In genomic region chr2:42810126-42810970, GRCh38 we compare ENCODE assay signal across 8 cellular contexts. TPM values are rescaled to one million over a fixed set of nuclear protein-coding genes. Genes with fewer than 3 reads are reported as not detected.
A peak's percentile ranks its signal among the peaks of the same experiment; 100 is the strongest.
DNase-seq lines count a peak whose midpoint lies in the region; ATAC-seq and TF ChIP-seq lines count a peak whose summit lies in the region.

No MANE protein-coding gene starts in this region.

- no peaks in the 10 kb centered on the region for H3K36me3 ChIP-seq in neural cell (ENCODE audit: insufficient read depth, low read length)

- no peak for TF ChIP-seq RAD21 in neural cell (conservative IDR thresholded peaks at IDR 0.05)

- H4K20me1 ChIP-seq in neural cell (ENCODE audit: insufficient read depth) = no peaks in the 10 kb centered on the region

- H3K4me1 Mint-ChIP-seq in stimulated activated naive CD8-positive, alpha-beta T cell treated with anti-CD3 and anti-CD28 coated beads, Interleukin-15, amount 100 ng/mL, for 72 hours = peaks cover 30% of the 10 kb centered on the region

- DNase-seq in ELF-1 (ENCODE audit: low read depth, low spot score) (peak; percentile 96), H4 (ENCODE audit: low spot score) (peak; percentile 93), LNCaP clone FGC (ENCODE audit: low read depth) (peak; percentile 73), RPMI8226 (peak; percentile 93), fibroblast of pulmonary artery (ENCODE audit: low read depth) (peak; percentile 98)
- peak; percentile 91 for DNase-seq in activated T-helper 9 cell treated with anti-CD3 and anti-CD28 coated beads, Interleukin-2, amount 50 U/mL, for 16 hours (ENCODE audit: low read depth)
- DNase-seq in stimulated activated naive CD8-positive, alpha-beta T cell treated with anti-CD3 and anti-CD28 coated beads, Interleukin-15, amount 100 ng/mL, for 72 hours = peak; percentile 97 to 99

- peaks cover 4% of the 10 kb centered on the region for H3F3A ChIP-seq in neural cell (ENCODE audit: insufficient read depth, low read length, poor library complexity, severe bottlenecking)

- no peaks in the 10 kb centered on the region for H3K9me2 ChIP-seq in neural cell (ENCODE audit: insufficient read depth, low read length)

- peak overlapping the region; percentile 92 for H3K9ac ChIP-seq in neural cell (ENCODE audit: low read length)

- peak; percentile 87 for ATAC-seq in stimulated activated naive CD8-positive, alpha-beta T cell treated with anti-CD3 and anti-CD28 coated beads, Interleukin-15, amount 100 ng/mL, for 72 hours

- peak overlapping the region; percentile 85 for H3K27ac ChIP-seq in neural cell (ENCODE audit: low read length)

- H3K4me2 ChIP-seq in neural cell (ENCODE audit: low read length) = peak overlapping the region; percentile 68

- no peaks in the 10 kb centered on the region for H3K79me2 ChIP-seq in neural cell (replicated peaks; ENCODE audit: insufficient read depth, low read length)

- H3K27me3 ChIP-seq in neural cell (ENCODE audit: insufficient read depth, low read depth, low read length) = no peaks in the 10 kb centered on the region

- H3K4me3 ChIP-seq in LNCaP clone FGC (ENCODE audit: low read depth, low read length) = peak overlapping the region; percentile 50
- H3K4me3 ChIP-seq in fibroblast of pulmonary artery (replicated peaks; ENCODE audit: low read depth, low read length) = peak overlapping the region; percentile 55
- H3K4me3 ChIP-seq in neural cell (ENCODE audit: low read length) = peak overlapping the region; percentile 81

- TF ChIP-seq EP300 in neural cell (conservative IDR thresholded peaks at IDR 0.05; ENCODE audit: poor library complexity, severe bottlenecking) = peak; percentile 67

- H3K4me3 Mint-ChIP-seq in stimulated activated naive CD8-positive, alpha-beta T cell treated with anti-CD3 and anti-CD28 coated beads, Interleukin-15, amount 100 ng/mL, for 72 hours = peak overlapping the region; percentile 90 to 91

- no peaks in the 10 kb centered on the region for H3K9me3 ChIP-seq in neural cell (ENCODE audit: low read length)

- H3K9me3 Mint-ChIP-seq in stimulated activated naive CD8-positive, alpha-beta T cell treated with anti-CD3 and anti-CD28 coated beads, Interleukin-15, amount 100 ng/mL, for 72 hours = peaks cover 0 to 7% of the 10 kb centered on the region in 2 donors

- H3K27ac Mint-ChIP-seq in stimulated activated naive CD8-positive, alpha-beta T cell treated with anti-CD3 and anti-CD28 coated beads, Interleukin-15, amount 100 ng/mL, for 72 hours = peak overlapping the region; percentile 99 to 100

- no peak for TF ChIP-seq CTCF in LNCaP clone FGC (IDR thresholded peaks at IDR 0.05; ENCODE audit: control insufficient read depth, extremely low read depth, insufficient read depth)
- TF ChIP-seq CTCF in fibroblast of pulmonary artery (IDR thresholded peaks at IDR 0.05; ENCODE audit: low read length, missing control alignments) = no peak
- TF ChIP-seq CTCF in neural cell (IDR thresholded peaks at IDR 0.05; ENCODE audit: poor library complexity, severe bottlenecking) = no peak

- H3K27me3 Mint-ChIP-seq in stimulated activated naive CD8-positive, alpha-beta T cell treated with anti-CD3 and anti-CD28 coated beads, Interleukin-15, amount 100 ng/mL, for 72 hours = no peaks in the 10 kb centered on the region

- H2AFZ ChIP-seq in neural cell (ENCODE audit: low read depth, low read length) = peak overlapping the region; percentile 57

TF ChIP-seq in neural cell, 6 proteins besides CTCF, POLR2A, EP300 and RAD21:
- TF ChIP-seq SMC3 (conservative IDR thresholded peaks at IDR 0.05; ENCODE audit: poor library complexity) (no peak), REST (IDR thresholded peaks at IDR 0.05; ENCODE audit: borderline replicate concordance) (peak; percentile 58), MXI1 (conservative IDR thresholded peaks at IDR 0.05; ENCODE audit: poor library complexity, severe bottlenecking) (peak; percentile 62), TAF1 (IDR thresholded peaks at IDR 0.05; ENCODE audit: low read depth) (no peak), POLR2AphosphoS5 (IDR thresholded peaks at IDR 0.05) (peak; percentile 91), EZH2 (IDR thresholded peaks at IDR 0.05; ENCODE audit: borderline replicate concordance, insufficient read depth, low read length, poor library complexity, severe bottlenecking) (no peak)

RNA-seq across cellular contexts. Expression of gene HAAO, which starts 18.0 kb away (rescaled TPM):
- not detected in 2 replicates for total RNA-seq in H4 (2014; rRNA removed; shearing (Covaris generic))
- polyA plus RNA-seq in neural cell = not detected in 2 replicates
- polyA minus RNA-seq in neural cell = not detected in 2 replicates

RNA-seq across cellular contexts. Expression of gene OXER1, which starts 46.4 kb away (rescaled TPM):
- total RNA-seq in H4 (2014; rRNA removed; shearing (Covaris generic)) = not detected in 2 replicates
- polyA plus RNA-seq in neural cell = not detected in 2 replicates
- polyA minus RNA-seq in neural cell = not detected in 2 replicates

Comparison
In these comparisons a context has a peak if more than half of its experiments do, and no peak if none do; other contexts are left out.
1. Peak in every context shown above with its lines: DNase-seq, ATAC-seq, H3K4me3 ChIP-seq and H3K27ac ChIP-seq.